Comparison of ENCODE assay signal across 31 cellular contexts in genomic region chr2:156753766-156754165, GRCh38.
"Had no signal": no experiment of that assay in that cellular context is flagged by ENCODE, and none has a peak within 500 bp of the region (broad histone marks: within the 10 kb centered on the region; RNA-seq: fewer than 3 reads in every experiment).

No MANE protein-coding gene starts in this region.

- DNase-seq: activated B cell treated with CpG ODN at 0.5 μM for 24 hours; activated CD4-positive, alpha-beta memory T cell treated with anti-CD3 and anti-CD28 coated beads for 36 hours; activated CD4-positive, alpha-beta T cell treated with anti-CD3 and anti-CD28 coated beads for 4 hours; activated CD4-positive, alpha-beta T cell treated with anti-CD3 and anti-CD28 coated beads, Interleukin-2, amount 10 ng/mL, durations not matched to agents 24 days and 14 days; activated CD4-positive, alpha-beta T cell treated with anti-CD3 and anti-CD28 coated beads, Interleukin-2, amount 50 U/mL, for 1 hour; activated CD4-positive, alpha-beta T cell treated with anti-CD3 and anti-CD28 coated beads, Interleukin-2, amount 50 U/mL, for 4 hours; activated CD4-positive, CD25-positive, alpha-beta regulatory T cell treated with anti-CD3 and anti-CD28 coated beads, Interleukin-2, amount 50 U/mL, for 72 hours; activated CD8-positive, alpha-beta memory T cell treated with anti-CD3 and anti-CD28 coated beads, Interleukin-2, amount 50 U/mL, for 4 hours; activated CD8-positive, alpha-beta T cell treated with anti-CD3 and anti-CD28 coated beads for 36 hours; activated effector memory CD4-positive, alpha-beta T cell treated with anti-CD3 and anti-CD28 coated beads, Interleukin-2, amount 50 U/mL, for 16 hours; activated gamma-delta T cell treated with Interleukin-2 at 50 U/mL for 16 hours; activated naive CD4-positive, alpha-beta T cell; activated naive CD4-positive, alpha-beta T cell treated with anti-CD3 and anti-CD28 coated beads for 36 hours; activated naive CD4-positive, alpha-beta T cell treated with anti-CD3 and anti-CD28 coated beads, Interleukin-2, amount 50 U/mL, for 16 hours; activated naive CD8-positive, alpha-beta T cell treated with anti-CD3 and anti-CD28 coated beads for 36 hours; activated T-cell treated with anti-CD3 and anti-CD28 coated beads for 4 hours; activated T-cell treated with anti-CD3 and anti-CD28 coated beads, Interleukin-2, amount 50 U/mL, for 1 hour; activated T-cell treated with anti-CD3 and anti-CD28 coated beads, Interleukin-2, amount 50 U/mL, for 4 hours; activated T-cell treated with anti-CD3 and anti-CD28 coated beads, Interleukin-2, amount 50 U/mL, for 72 hours; adrenal gland; amygdala; anterior cingulate cortex; body of pancreas; brain microvascular endothelial cell; central memory CD4-positive, alpha-beta T cell; cerebellar nuclear complex; T-cell; T-helper 2 cell; T-helper 9 cell had no signal

- ATAC-seq: activated CD8-positive, alpha-beta T cell treated with anti-CD3 and anti-CD28 coated beads for 36 hours; activated naive CD4-positive, alpha-beta T cell treated with anti-CD3 and anti-CD28 coated beads, Interleukin-2, amount 50 U/mL, for 72 hours; activated T-cell treated with anti-CD3 and anti-CD28 coated beads, Interleukin-2, amount 50 U/mL, for 4 hours; activated T-cell treated with anti-CD3 and anti-CD28 coated beads, Interleukin-2, amount 50 U/mL, for 72 hours; activated T-helper 17 cell treated with anti-CD3 and anti-CD28 coated beads, Interleukin-2, amount 50 U/mL, for 72 hours; body of pancreas; T-cell had no signal
